Comparison of ENCODE assay signal across 13 cellular contexts in the genomic region with DNA sequence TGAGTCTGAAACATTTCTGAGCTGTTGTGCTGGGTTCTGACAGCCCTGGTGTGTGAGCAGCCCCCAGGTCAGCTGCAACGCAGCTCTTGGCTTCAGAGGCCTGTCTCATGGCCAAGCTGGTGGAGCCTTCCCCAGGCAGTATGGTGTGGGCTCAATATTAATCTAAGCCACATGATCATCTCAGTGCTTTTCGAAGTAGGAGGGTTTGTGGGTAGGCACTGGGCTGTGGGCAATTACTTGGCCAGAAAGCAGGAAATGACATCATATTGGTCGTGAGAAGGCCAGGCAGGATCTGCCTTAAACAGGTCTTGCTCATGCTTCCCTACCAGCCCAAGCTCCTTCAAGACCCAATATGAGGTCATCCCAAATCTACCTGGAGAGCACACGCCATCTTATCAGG. TPM values are rescaled to one million over a fixed set of nuclear protein-coding genes. Genes with fewer than 3 reads are reported as not detected.
DNase-seq lines count a peak whose midpoint lies in the region; ATAC-seq, FAIRE-seq and TF ChIP-seq lines count a peak whose summit lies in the region.
"Had no signal": no experiment of that assay in that cellular context is flagged by ENCODE, and none has a peak within 500 bp of the region (broad histone marks: within the 10 kb centered on the region; RNA-seq: fewer than 3 reads in every experiment).

No MANE protein-coding gene starts in this region.

- DNase-seq in activated naive CD4-positive, alpha-beta T cell treated with anti-CD3 and anti-CD28 coated beads, Interleukin-2, amount 50 U/mL, for 72 hours (ENCODE audit: low spot score in 2 of 2) = no peak
- no peak for DNase-seq in activated naive CD4-positive, alpha-beta T cell treated with anti-CD3 and anti-CD28 coated beads, Interleukin-2, amount 50 U/mL, for 16 hours
- peak; percentile 45 for DNase-seq in MM.1S
- DNase-seq in astrocyte (ENCODE audit: low read depth) = peak; percentile 22
- DNase-seq in type B pancreatic cell (ENCODE audit: extremely low spot score, unreplicated experiment) = peak; percentile 32
- no peak for DNase-seq in cerebellar cortex (ENCODE audit: low spot score)
- DNase-seq in pancreas = no peak
- DNase-seq: activated CD4-positive, CD25-positive, alpha-beta regulatory T cell; DMS79 treated with DMSO at 0.1 percent for 48 hours; mesenchymal stem cell; NCI-H2029; posterior cingulate gyrus had no signal

- H2AFZ ChIP-seq in MM.1S (ENCODE audit: low read length) = no peak overlapping the region
- H2AFZ ChIP-seq in astrocyte (ENCODE audit: low read depth, low read length) = no peak overlapping the region

- H3K4me3 Mint-ChIP-seq in astrocyte (ENCODE audit: unreplicated experiment) (no peak overlapping the region), type B pancreatic cell (no peak overlapping the region)

- no peaks in the 10 kb centered on the region for H3K27me3 ChIP-seq in MM.1S (replicated peaks; ENCODE audit: insufficient read depth, low read length)
- peaks cover 2% of the 10 kb centered on the region for H3K27me3 ChIP-seq in astrocyte (ENCODE audit: insufficient read depth, low read length)
- no peaks in the 10 kb centered on the region for H3K27me3 ChIP-seq in pancreas

- H3K36me3 ChIP-seq in MM.1S (replicated peaks; ENCODE audit: insufficient read depth, low read length) = no peaks in the 10 kb centered on the region
- H3K36me3 ChIP-seq in astrocyte (ENCODE audit: insufficient read depth, low read length) = no peaks in the 10 kb centered on the region
- H3K36me3 ChIP-seq in pancreas = no peaks in the 10 kb centered on the region

- H3K27ac ChIP-seq in MM.1S (ENCODE audit: low read length) (no peak overlapping the region), astrocyte (ENCODE audit: low read depth, low read length) (no peak overlapping the region), pancreas (no peak overlapping the region)

- FAIRE-seq in astrocyte (lab: Jason Lieb, UNC) (no peak), pancreas (lab: Jason Lieb, UNC) (no peak)

- H3K9ac ChIP-seq in MM.1S (ENCODE audit: low read length) (no peak overlapping the region), astrocyte (ENCODE audit: low read length) (no peak overlapping the region)

- H3K4me1 Mint-ChIP-seq in astrocyte (ENCODE audit: low read depth, unreplicated experiment) (peaks cover 10% of the 10 kb centered on the region), type B pancreatic cell (ENCODE audit: unreplicated experiment) (no peaks in the 10 kb centered on the region)

- H3K4me1 ChIP-seq in MM.1S (ENCODE audit: low read length) (peaks cover 8% of the 10 kb centered on the region), astrocyte (ENCODE audit: insufficient read depth, low read length) (no peaks in the 10 kb centered on the region), pancreas (no peaks in the 10 kb centered on the region)

- no peaks in the 10 kb centered on the region for H3F3A ChIP-seq in MM.1S (ENCODE audit: insufficient read depth, low read length)

- no peak overlapping the region for H3K4me3 ChIP-seq in MM.1S (ENCODE audit: low read length)
- H3K4me3 ChIP-seq in astrocyte (ENCODE audit: insufficient read depth, low read depth, low read length) = no peak overlapping the region
- no peak overlapping the region for H3K4me3 ChIP-seq in pancreas

- H3K9me3 ChIP-seq in MM.1S (replicated peaks; ENCODE audit: insufficient read depth, low read length) = no peaks in the 10 kb centered on the region
- peaks cover 3% of the 10 kb centered on the region for H3K9me3 ChIP-seq in astrocyte (ENCODE audit: insufficient read depth, low read depth, low read length)
- H3K9me3 ChIP-seq in pancreas = no peaks in the 10 kb centered on the region

- WGBS in pancreas, 2 donors = 66 to 71% methylated on average over 4 of the region's 4 CpGs

- H3K4me2 ChIP-seq in MM.1S (ENCODE audit: low read depth, low read length) (no peak overlapping the region), astrocyte (ENCODE audit: low read length) (no peak overlapping the region)

- no peaks in the 10 kb centered on the region for H3K9me2 ChIP-seq in MM.1S (replicated peaks; ENCODE audit: insufficient read depth, low read length)

- H3K9me3 Mint-ChIP-seq in activated naive CD4-positive, alpha-beta T cell treated with anti-CD3 and anti-CD28 coated beads, Interleukin-2, amount 50 U/mL, for 72 hours = peaks cover 0 to 13% of the 10 kb centered on the region in 2 donors
- H3K9me3 Mint-ChIP-seq in astrocyte (ENCODE audit: unreplicated experiment) = peaks cover 5% of the 10 kb centered on the region
- H3K9me3 Mint-ChIP-seq in type B pancreatic cell = no peaks in the 10 kb centered on the region

- ATAC-seq in activated naive CD4-positive, alpha-beta T cell treated with anti-CD3 and anti-CD28 coated beads, Interleukin-2, amount 50 U/mL, for 72 hours = peak; percentile 40 to 86
- no peak for ATAC-seq in HG03097 (IDR thresholded peaks at IDR 0.05; ENCODE audit: low FRiP score, unreplicated experiment)
- ATAC-seq in pancreas = no peak

- peak overlapping the region in 1 of 2 donors; percentile 29 for H3K27ac Mint-ChIP-seq in activated naive CD4-positive, alpha-beta T cell treated with anti-CD3 and anti-CD28 coated beads, Interleukin-2, amount 50 U/mL, for 72 hours
- H3K27ac Mint-ChIP-seq in astrocyte (ENCODE audit: unreplicated experiment) (no peak overlapping the region), type B pancreatic cell (no peak overlapping the region)

- H3K79me2 ChIP-seq in MM.1S (ENCODE audit: low read length) (no peaks in the 10 kb centered on the region), astrocyte (ENCODE audit: insufficient read depth, low read length) (no peaks in the 10 kb centered on the region)

- intact Hi-C loops in pancreas (cut with DNase I) = no loop called here

- H3K27me3 Mint-ChIP-seq in astrocyte (ENCODE audit: low read depth, unreplicated experiment) (peaks cover 14% of the 10 kb centered on the region), type B pancreatic cell (peaks cover 25% of the 10 kb centered on the region)

- no peaks in the 10 kb centered on the region for H3K36me3 Mint-ChIP-seq in activated naive CD4-positive, alpha-beta T cell treated with anti-CD3 and anti-CD28 coated beads, Interleukin-2, amount 50 U/mL, for 72 hours
- H3K36me3 Mint-ChIP-seq in astrocyte (ENCODE audit: low read depth, unreplicated experiment) = no peaks in the 10 kb centered on the region
- H3K36me3 Mint-ChIP-seq in type B pancreatic cell = no peaks in the 10 kb centered on the region

- TF ChIP-seq CTCF in MM.1S (IDR thresholded peaks at IDR 0.05; ENCODE audit: low read length) = no peak
- no peak for TF ChIP-seq CTCF in astrocyte (IDR thresholded peaks at IDR 0.05; ENCODE audit: insufficient read depth, low read depth, low read length)
- no peak for TF ChIP-seq CTCF in type B pancreatic cell (conservative IDR thresholded peaks at IDR 0.05)
- no peak for TF ChIP-seq CTCF in pancreas (IDR thresholded peaks at IDR 0.05)

- H4K20me1 ChIP-seq in MM.1S (ENCODE audit: insufficient read depth, low read length) (no peaks in the 10 kb centered on the region), astrocyte (ENCODE audit: insufficient read depth, low read length) (no peaks in the 10 kb centered on the region)

RNA-seq across cellular contexts. Expression of gene LOXHD1, which starts 26.9 kb away (rescaled TPM):
- total RNA-seq in activated naive CD4-positive, alpha-beta T cell treated with anti-CD3 and anti-CD28 coated beads, Interleukin-2, amount 50 U/mL, for 72 hours = under 1 TPM; 0.10 to 0.14 TPM
- total RNA-seq in astrocyte (not detected in 2 replicates), type B pancreatic cell (ENCODE audit: low replicate concordance) (not detected in 2 replicates), pancreas (under 1 TPM in 4 of 6 donors, not detected in 2; 0.12 to 0.16 (median 0.15) TPM)
- polyA plus RNA-seq in pancreas = under 1 TPM; 0.12 to 0.46 TPM

Comparison
In these comparisons a context has a peak if more than half of its experiments do, and no peak if none do; other contexts are left out.
1. ATAC-seq: peak in activated naive CD4-positive, alpha-beta T cell treated with anti-CD3 and anti-CD28 coated beads, Interleukin-2, amount 50 U/mL, for 72 hours (2 of 2); none in HG03097 (single experiment) and pancreas (0 of 4).
2. DNase-seq: peak in MM.1S (single experiment), astrocyte (single experiment) and type B pancreatic cell (single experiment); none in activated naive CD4-positive, alpha-beta T cell treated with anti-CD3 and anti-CD28 coated beads, Interleukin-2, amount 50 U/mL, for 72 hours (0 of 2), activated naive CD4-positive, alpha-beta T cell treated with anti-CD3 and anti-CD28 coated beads, Interleukin-2, amount 50 U/mL, for 16 hours (single experiment), cerebellar cortex (single experiment) and pancreas (0 of 6).